In the genomic region with DNA sequence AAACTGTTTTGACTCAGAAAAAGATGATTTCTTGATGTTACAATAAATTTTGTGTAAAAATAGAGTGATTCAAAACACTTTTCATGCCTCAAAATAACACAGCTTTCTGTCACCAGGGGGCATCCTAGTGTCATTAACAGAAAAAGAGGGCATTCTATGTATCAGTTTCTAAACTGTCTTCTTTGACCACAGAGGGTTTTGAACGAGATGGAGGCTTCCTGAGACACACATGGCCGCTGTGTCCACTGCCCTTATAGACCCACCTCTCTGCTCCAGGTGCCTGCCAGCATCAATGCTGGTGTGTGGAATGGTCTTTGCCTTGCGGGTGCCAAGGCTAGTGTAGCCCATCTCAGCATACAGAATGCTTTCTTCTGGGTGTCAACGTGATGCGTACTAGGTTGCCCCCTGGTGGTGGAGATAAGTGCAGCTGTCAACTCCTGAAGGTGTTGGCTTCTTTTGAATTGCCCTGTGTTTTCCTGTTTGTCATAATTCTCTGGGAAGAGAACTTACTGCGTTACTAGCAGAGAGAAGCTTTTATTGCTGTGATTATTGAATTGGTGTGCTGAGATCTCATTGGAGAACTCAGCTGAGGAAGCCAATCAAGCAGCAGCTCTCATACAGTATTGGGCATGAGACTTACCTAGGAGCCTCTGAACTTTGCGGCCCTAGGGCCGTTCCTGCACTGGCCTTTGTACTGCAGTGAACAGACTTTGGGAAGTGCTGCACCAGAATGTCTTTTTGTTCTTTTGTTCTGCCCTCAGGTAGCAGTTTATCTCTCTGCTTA, we compare ENCODE assay signal across 8 cellular contexts. TPM values are rescaled to one million over a fixed set of nuclear protein-coding genes. Genes with fewer than 3 reads are reported as not detected.
DNase-seq lines count a peak whose midpoint lies in the region; ATAC-seq, FAIRE-seq and TF ChIP-seq lines count a peak whose summit lies in the region.

No MANE protein-coding gene starts in this region.

- H4K20me1 ChIP-seq in HepG2 (ENCODE audit: insufficient read depth, low read length): peaks cover 72% of the 10 kb centered on the region

- H3K27me3 ChIP-seq in HepG2 (ENCODE audit: control insufficient read depth in 1 of 2, insufficient read depth in 2 of 2, low read length in 2 of 2): no peaks in the 10 kb centered on the region

- peaks cover 90% of the 10 kb centered on the region for H3K79me2 ChIP-seq in HepG2 (ENCODE audit: insufficient read depth, low read length)

- intact Hi-C loops in activated CD4-positive, alpha-beta T cell treated with anti-CD3 and anti-CD28 coated beads, Interleukin-2, amount 10 ng/mL, durations not matched to agents 24 days and 14 days (cut with micrococcal nuclease): loop anchor here (1.0 to 5.0 kb wide), 5 partner anchors 12 to 224 kb away; no protein-coding TSS in a partner anchor
- intact Hi-C loops in HepG2 (cut with micrococcal nuclease; ENCODE audit: unreplicated experiment): loop anchor here (1.0 kb wide), 2 partner anchors 66 to 116 kb away; no protein-coding TSS in a partner anchor

- H3K4me3 Mint-ChIP-seq in activated CD4-positive, alpha-beta T cell treated with anti-CD3 and anti-CD28 coated beads, Interleukin-2, amount 10 ng/mL, durations not matched to agents 24 days and 14 days: no peak overlapping the region

- POLR2A ChIA-PET in HepG2 (lab: Yijun Ruan, JAX): interaction anchor here (1.1 to 1.4 kb wide), 2 partner anchors 9 to 117 kb away, joined by 3 to 5 read pairs; no protein-coding TSS in a partner anchor

- TF ChIP-seq EP300 in HepG2 (IDR thresholded peaks at IDR 0.05; ENCODE audit: low read depth in 2 of 2, low read length in 2 of 2): no peak
- TF ChIP-seq EP300 in HepG2 (CRISPR knock-in tag; IDR thresholded peaks at IDR 0.05; ENCODE audit: borderline replicate concordance): no peak

- H3K36me3 Mint-ChIP-seq in activated CD4-positive, alpha-beta T cell treated with anti-CD3 and anti-CD28 coated beads, Interleukin-2, amount 10 ng/mL, durations not matched to agents 24 days and 14 days (ENCODE audit: low read depth): peaks cover 40% of the 10 kb centered on the region

- no peak overlapping the region for H2AFZ ChIP-seq in HepG2 (ENCODE audit: low read length)

- 28% methylated on average over 8 of the region's 8 CpGs for WGBS in HepG2 (ENCODE audit: low lambda C conversion rate)

- H3K4me1 Mint-ChIP-seq in activated CD4-positive, alpha-beta T cell treated with anti-CD3 and anti-CD28 coated beads, Interleukin-2, amount 10 ng/mL, durations not matched to agents 24 days and 14 days: peaks cover 53% of the 10 kb centered on the region

- peak; percentile 39 for TF ChIP-seq RAD21 in HepG2 (CRISPR knock-in tag; IDR thresholded peaks at IDR 0.05)

- H3K4me2 ChIP-seq in HepG2 (ENCODE audit: low read depth, low read length): peak overlapping the region; percentile 15; the same call in 1 of the 2 replicates

- H3K4me3 ChIP-seq in coronary artery (no peak overlapping the region), HepG2 (replicated peaks in 1 of 3; ENCODE audit: insufficient read depth in 1 of 3, low read depth in 2 of 3, low read length in 3 of 3) (no peak overlapping the region)

- no peaks in the 10 kb centered on the region for H3K27me3 Mint-ChIP-seq in activated CD4-positive, alpha-beta T cell treated with anti-CD3 and anti-CD28 coated beads, Interleukin-2, amount 10 ng/mL, durations not matched to agents 24 days and 14 days

- TF ChIP-seq CTCF in coronary artery (IDR thresholded peaks at IDR 0.05) (peak; percentile 74), HepG2 (CRISPR knock-in tag; IDR thresholded peaks at IDR 0.05) (peak; percentile 93)

- peak; percentile 37 for DNase-seq in NK-92 treated with Interleukin-12 subunit alpha and Interleukin-12 subunit beta, amount 100 ng/mL, for 24 hours (lab: John Stamatoyannopoulos, UW)
- DNase-seq in NK-92 (lab: John Stamatoyannopoulos, UW; ENCODE audit: unreplicated experiment): no peak
- DNase-seq in NCI-H510A (lab: John Stamatoyannopoulos, UW): peak; percentile 64
- DNase-seq in activated CD4-positive, alpha-beta T cell treated with anti-CD3 and anti-CD28 coated beads, Interleukin-2, amount 10 ng/mL, durations not matched to agents 24 days and 14 days: peak; percentile 92
- no peak for DNase-seq in coronary artery (ENCODE audit: low spot score)
- DNase-seq in HepG2 (ENCODE audit: low spot score): peak; percentile 78
- DNase-seq in stimulated activated CD4-positive, alpha-beta T cell treated with anti-CD3 and anti-CD28 coated beads, TNF-alpha, amount 100 ng/mL, for 24 hours (ENCODE audit: low read depth in 3 of 3): peak; percentile 51 to 71 (median 57)

- H3K27ac ChIP-seq in coronary artery (no peak overlapping the region), HepG2 (ENCODE audit: extremely low read length, insufficient read depth, low read length) (peak overlapping the region; percentile 7)

- H3K9me3 Mint-ChIP-seq in activated CD4-positive, alpha-beta T cell treated with anti-CD3 and anti-CD28 coated beads, Interleukin-2, amount 10 ng/mL, durations not matched to agents 24 days and 14 days: no peaks in the 10 kb centered on the region

- FAIRE-seq in HepG2 (lab: Jason Lieb, UNC): peak; percentile 72

- BruUV-seq in HepG2 (replicated peaks; lab: Mats Ljungman, UMichigan): no TSS peak

- CTCF ChIA-PET in HepG2 (lab: Yijun Ruan, JAX; ENCODE audit: low intra/inter-chr PET ratio, low total read pairs): interaction anchor here (1.1 to 4.4 kb wide), 6 partner anchors 12 to 232 kb away, joined by 4 to 37 read pairs (median 9); no protein-coding TSS in a partner anchor

- peaks cover 23 to 54% of the 10 kb centered on the region in 2 experiments for H3K36me3 ChIP-seq in HepG2 (replicated peaks in 1 of 2; ENCODE audit: control insufficient read depth in 1 of 2, insufficient read depth in 2 of 2, low read length in 2 of 2)

- H3K4me1 ChIP-seq in HepG2 (ENCODE audit: insufficient read depth, low read length): peaks cover 66% of the 10 kb centered on the region

- ATAC-seq in HG02973 (IDR thresholded peaks at IDR 0.05; ENCODE audit: unreplicated experiment) (peak; percentile 69), HepG2 (peak; percentile 76)

- no peak overlapping the region for H3K9ac ChIP-seq in HepG2 (ENCODE audit: insufficient read depth, low read depth, low read length)

- TF ChIP-seq POLR2A in HepG2 (IDR thresholded peaks at IDR 0.05; ENCODE audit: insufficient read depth in 1 of 2, low read depth in 2 of 2, low read length in 2 of 2): no peak

- no peaks in the 10 kb centered on the region for H3K9me3 ChIP-seq in HepG2 (ENCODE audit: low read length)

- in situ Hi-C loops in HepG2 (cut with HindIII; ENCODE audit: extremely low pct_ligation_motif_present, low pct_unique_long_range_greater_than_20kb): no loop called here

- H3K27ac Mint-ChIP-seq in activated CD4-positive, alpha-beta T cell treated with anti-CD3 and anti-CD28 coated beads, Interleukin-2, amount 10 ng/mL, durations not matched to agents 24 days and 14 days: peak overlapping the region; percentile 71

TF ChIP-seq in HepG2, 621 proteins besides CTCF, POLR2A, EP300 and RAD21 (continues in another document):
- TF ChIP-seq GFI1 (CRISPR knock-in tag; IDR thresholded peaks at IDR 0.05; ENCODE audit: borderline replicate concordance) (no peak), JARID2 (CRISPR knock-in tag; IDR thresholded peaks at IDR 0.05; ENCODE audit: insufficient replicate concordance) (no peak), ZNF496 (CRISPR knock-in tag; IDR thresholded peaks at IDR 0.05; ENCODE audit: insufficient replicate concordance) (no peak), ZNF724P (CRISPR knock-in tag; IDR thresholded peaks at IDR 0.05; ENCODE audit: borderline replicate concordance) (no peak), ZNF550 (CRISPR knock-in tag; IDR thresholded peaks at IDR 0.05; ENCODE audit: borderline replicate concordance) (no peak), ZFP37 (CRISPR knock-in tag; IDR thresholded peaks at IDR 0.05; ENCODE audit: borderline replicate concordance) (no peak), ZNF333 (CRISPR knock-in tag; IDR thresholded peaks at IDR 0.05; ENCODE audit: borderline replicate concordance) (no peak), ZNF562 (CRISPR knock-in tag; IDR thresholded peaks at IDR 0.05; ENCODE audit: borderline replicate concordance) (no peak), ZMYM4 (CRISPR knock-in tag; IDR thresholded peaks at IDR 0.05) (0 out of 2 replicates have a peak, but pooled peaks have one; percentile 45), MED1 (CRISPR knock-in tag; IDR thresholded peaks at IDR 0.05) (0 out of 2 replicates have a peak, but pooled peaks have one; percentile 17), BHLHE40 (IDR thresholded peaks at IDR 0.05; ENCODE audit: low read length) (0 out of 2 replicates have a peak, but pooled peaks have one; percentile 4), ZKSCAN8 (CRISPR knock-in tag; IDR thresholded peaks at IDR 0.05; ENCODE audit: borderline replicate concordance) (no peak)

RNA-seq across cellular contexts. Expression of a gene that starts 38.6 kb away (rescaled TPM):
- 148 and 177 TPM in 2 replicates for total RNA-seq in activated CD4-positive, alpha-beta T cell treated with anti-CD3 and anti-CD28 coated beads, Interleukin-2, amount 10 ng/mL, durations not matched to agents 24 days and 14 days
- 79.1 and 97.6 TPM in 2 replicates for total RNA-seq in HepG2 (2016; rRNA removed; fragmentation: Illumina TruSeq; extraction: Trizol)
- 57.5 and 62.5 TPM in 2 replicates for total RNA-seq in HepG2 (2016; cell fraction: cytosol; rRNA removed; fragmentation: Illumina TruSeq; extraction: Trizol; ENCODE audit: low read depth)
- 76.4 and 87.1 TPM in 2 replicates for total RNA-seq in HepG2 (2016; cell fraction: insoluble cytoplasmic fraction; rRNA removed; fragmentation: Illumina TruSeq; extraction: Trizol)
- 73.6 and 81.2 TPM in 2 replicates for total RNA-seq in HepG2 (2016; cell fraction: membrane; rRNA removed; fragmentation: Illumina TruSeq; extraction: Trizol)
- total RNA-seq in HepG2 (2016; cell fraction: nucleus; rRNA removed; fragmentation: Illumina TruSeq; extraction: Trizol): 78.0 and 88.2 TPM in 2 replicates
- 114 and 122 TPM in 2 replicates for polyA plus RNA-seq in HepG2 (2011; rRNA removed)
- 68.7 and 92.2 TPM in 2 replicates for polyA plus RNA-seq in HepG2 (2011; cell fraction: cytosol; rRNA removed)
- polyA plus RNA-seq in HepG2 (2011; cell fraction: nucleus; rRNA removed): 127 and 143 TPM in 2 replicates
- polyA plus RNA-seq in HepG2 (2012): 65.1 and 93.3 TPM in 2 replicates
- 17.7 and 17.8 TPM in 2 replicates for polyA plus RNA-seq in HepG2 (2016; cell fraction: cytosol; fragmentation: Illumina TruSeq; extraction: Trizol; ENCODE audit: low read depth)
- polyA plus RNA-seq in HepG2 (2016; cell fraction: insoluble cytoplasmic fraction; fragmentation: Illumina TruSeq; extraction: Trizol; ENCODE audit: low read depth): 102 and 128 TPM in 2 replicates
- 41.4 and 44.1 TPM in 2 replicates for polyA plus RNA-seq in HepG2 (2016; cell fraction: membrane; fragmentation: Illumina TruSeq; extraction: Trizol; ENCODE audit: low read depth)
- polyA plus RNA-seq in HepG2 (2016; cell fraction: nucleus; fragmentation: Illumina TruSeq; extraction: Trizol; ENCODE audit: insufficient read depth, low read depth): 118 and 120 TPM in 2 replicates
- polyA minus RNA-seq in HepG2 (2011; rRNA and poly(A)+ RNA removed; ENCODE audit: low replicate concordance): 349 and 427 TPM in 2 replicates
- 64.3 and 66.8 TPM in 2 replicates for polyA minus RNA-seq in HepG2 (2011; cell fraction: cytosol; rRNA and poly(A)+ RNA removed)
- 118 TPM in 2 replicates for polyA minus RNA-seq in HepG2 (2011; cell fraction: nucleus; rRNA and poly(A)+ RNA removed)

Comparison
In these comparisons a context has a peak if more than half of its experiments do, and no peak if none do; other contexts are left out.
1. DNase-seq: peak in NK-92 treated with Interleukin-12 subunit alpha and Interleukin-12 subunit beta, amount 100 ng/mL, for 24 hours (single experiment), NCI-H510A (single experiment), activated CD4-positive, alpha-beta T cell treated with anti-CD3 and anti-CD28 coated beads, Interleukin-2, amount 10 ng/mL, durations not matched to agents 24 days and 14 days (single experiment), HepG2 (single experiment) and stimulated activated CD4-positive, alpha-beta T cell treated with anti-CD3 and anti-CD28 coated beads, TNF-alpha, amount 100 ng/mL, for 24 hours (3 of 3); none in NK-92 (single experiment) and coronary artery (single experiment).